10 cellular contexts compared by ENCODE assay signal in the genomic region with DNA sequence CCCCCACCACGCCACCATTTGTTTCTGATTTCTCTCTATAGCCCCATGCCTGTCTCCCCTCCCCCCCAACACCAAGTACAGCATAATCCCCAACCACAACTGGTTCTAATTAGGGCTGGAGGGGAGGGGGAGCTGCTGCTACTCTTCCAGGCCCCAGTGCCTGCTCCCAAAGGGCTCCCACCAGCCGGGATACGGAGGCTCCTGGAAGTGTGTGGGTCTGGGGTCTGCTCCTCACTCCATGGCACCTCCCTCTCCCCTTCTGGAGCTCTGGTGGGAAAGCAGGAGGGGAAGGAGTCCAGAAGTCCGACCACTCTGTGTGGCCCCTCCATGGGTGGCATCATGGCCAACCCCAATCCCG. TPM values are rescaled to one million over a fixed set of nuclear protein-coding genes. Genes with fewer than 3 reads are reported as not detected.
A peak's percentile ranks its signal among the peaks of the same experiment; 100 is the strongest.
DNase-seq lines count a peak whose midpoint lies in the region; ATAC-seq and TF ChIP-seq lines count a peak whose summit lies in the region.
"Had no signal": no experiment of that assay in that cellular context is flagged by ENCODE, and none has a peak within 500 bp of the region (broad histone marks: within the 10 kb centered on the region; RNA-seq: fewer than 3 reads in every experiment).

No MANE protein-coding gene starts in this region.

- H3K9me3 ChIP-seq in iPS-20b (ENCODE audit: insufficient read depth, low read depth, low read length) (no peaks in the 10 kb centered on the region), stomach smooth muscle (ENCODE audit: control insufficient read depth in 2 of 2, low read length in 2 of 2) (no peaks in the 10 kb centered on the region), right lobe of liver (no peaks in the 10 kb centered on the region)

- H3K4me1 ChIP-seq in iPS-20b (ENCODE audit: insufficient read depth, low read length): peaks cover 35% of the 10 kb centered on the region
- H3K4me1 ChIP-seq in stomach smooth muscle (ENCODE audit: control insufficient read depth, insufficient read depth, low read length): peaks cover 67% of the 10 kb centered on the region
- H3K4me1 ChIP-seq in right lobe of liver: peaks cover 0 to 21% (median 9%) of the 10 kb centered on the region in 4 donors

- POLR2A ChIA-PET in activated CD8-positive, alpha-beta T cell treated with anti-CD3 and anti-CD28 coated beads, Interleukin-2, amount 10 ng/mL, durations not matched to agents 7 days and 5 days (lab: Charles Lee): interaction anchor here (2.5 to 3.6 kb wide), 2 partner anchors 15 to 23 kb away, joined by 9 to 12 read pairs; no protein-coding TSS in a partner anchor

- no peak overlapping the region for H3K4me3 Mint-ChIP-seq in activated CD8-positive, alpha-beta T cell treated with anti-CD3 and anti-CD28 coated beads, Interleukin-2, amount 10 ng/mL, durations not matched to agents 7 days and 5 days

- H3K27ac ChIP-seq in iPS-20b (ENCODE audit: low read length): no peak overlapping the region
- peak overlapping the region; percentile 53 for H3K27ac ChIP-seq in stomach smooth muscle (ENCODE audit: low read length)
- no peak overlapping the region for H3K27ac ChIP-seq in right lobe of liver

- intact Hi-C loops in right lobe of liver (cut with DNase I): loop anchor here (5.0 to 10.0 kb wide), 3 partner anchors 47 to 213 kb away; partner anchors contain the start of gene UPK2 (in 2 of the 2)

- H3K9me3 Mint-ChIP-seq in activated CD8-positive, alpha-beta T cell treated with anti-CD3 and anti-CD28 coated beads, Interleukin-2, amount 10 ng/mL, durations not matched to agents 7 days and 5 days (ENCODE audit: insufficient read depth): no peaks in the 10 kb centered on the region

- peaks cover 37% of the 10 kb centered on the region for H3K36me3 Mint-ChIP-seq in activated CD8-positive, alpha-beta T cell treated with anti-CD3 and anti-CD28 coated beads, Interleukin-2, amount 10 ng/mL, durations not matched to agents 7 days and 5 days (ENCODE audit: low read depth)

- peak overlapping the region; percentile 29 for H3K4me3 ChIP-seq in iPS-20b (ENCODE audit: low read length)
- peak overlapping the region in 1 of 2 donors; percentile 22 for H3K4me3 ChIP-seq in stomach smooth muscle (ENCODE audit: low read length in 2 of 2)
- H3K4me3 ChIP-seq in right lobe of liver: no peak overlapping the region

- DNase-seq in DMS 273 (lab: John Stamatoyannopoulos, UW; ENCODE audit: unreplicated experiment): peak; percentile 39
- DNase-seq in DMS 273 treated with DMSO at 0.1 percent for 48 hours (lab: John Stamatoyannopoulos, UW): no peak
- DNase-seq in activated CD8-positive, alpha-beta T cell treated with anti-CD3 and anti-CD28 coated beads, Interleukin-2, amount 10 ng/mL, durations not matched to agents 7 days and 5 days: no peak
- DNase-seq in right lobe of liver: no peak
- no peak for DNase-seq in RKO (ENCODE audit: low spot score)
- DNase-seq in activated CD8-positive, alpha-beta memory T cell treated with anti-CD3 and anti-CD28 coated beads for 24 hours: no peak
- DNase-seq: 8988T had no signal

- no peak for TF ChIP-seq POLR2A in right lobe of liver (IDR thresholded peaks at IDR 0.05)

- H3K9ac ChIP-seq in iPS-20b (ENCODE audit: low read depth, low read length) (no peak overlapping the region), stomach smooth muscle (ENCODE audit: low read length in 2 of 2) (peak overlapping the region in 1 of 2 donors; percentile 55)

- WGBS in right lobe of liver (ENCODE audit: insufficient coverage, low coverage, low lambda C conversion rate, missing lambda C conversion rate): 80% methylated on average over 2 of the region's 5 CpGs

- H3K27me3 ChIP-seq in iPS-20b (ENCODE audit: insufficient read depth, low read length): no peaks in the 10 kb centered on the region
- H3K27me3 ChIP-seq in stomach smooth muscle (ENCODE audit: control insufficient read depth in 1 of 2, insufficient read depth in 2 of 2, low read length in 2 of 2): no peaks in the 10 kb centered on the region
- no peaks in the 10 kb centered on the region for H3K27me3 ChIP-seq in right lobe of liver

- CTCF ChIA-PET in activated CD8-positive, alpha-beta T cell treated with anti-CD3 and anti-CD28 coated beads, Interleukin-2, amount 10 ng/mL, durations not matched to agents 7 days and 5 days (lab: Charles Lee): interaction anchor here (1.0 to 2.0 kb wide), 4 partner anchors 38 to 159 kb away, joined by 4 to 8 read pairs (median 4); partner anchors contain the start of gene UPK2

- no peak for TF ChIP-seq CTCF in right lobe of liver (IDR thresholded peaks at IDR 0.05)

- H3K36me3 ChIP-seq in iPS-20b (ENCODE audit: insufficient read depth, low read depth, low read length) (peaks cover 38% of the 10 kb centered on the region), stomach smooth muscle (ENCODE audit: control insufficient read depth in 2 of 2, insufficient read depth in 2 of 2, low read length in 2 of 2) (peaks cover 13 to 19% of the 10 kb centered on the region in 2 donors), right lobe of liver (peaks cover 0 to 26% (median 14%) of the 10 kb centered on the region in 4 donors)

- H3K27ac Mint-ChIP-seq in activated CD8-positive, alpha-beta T cell treated with anti-CD3 and anti-CD28 coated beads, Interleukin-2, amount 10 ng/mL, durations not matched to agents 7 days and 5 days: peak overlapping the region; percentile 41

- H3K4me1 Mint-ChIP-seq in activated CD8-positive, alpha-beta T cell treated with anti-CD3 and anti-CD28 coated beads, Interleukin-2, amount 10 ng/mL, durations not matched to agents 7 days and 5 days (ENCODE audit: low read depth): peaks cover 51% of the 10 kb centered on the region

- no peaks in the 10 kb centered on the region for H3K27me3 Mint-ChIP-seq in activated CD8-positive, alpha-beta T cell treated with anti-CD3 and anti-CD28 coated beads, Interleukin-2, amount 10 ng/mL, durations not matched to agents 7 days and 5 days (ENCODE audit: low read depth)

- ATAC-seq in activated CD8-positive, alpha-beta T cell treated with anti-CD3 and anti-CD28 coated beads, Interleukin-2, amount 10 ng/mL, durations not matched to agents 7 days and 5 days: no peak
- no peak for ATAC-seq in right lobe of liver

RNA-seq across cellular contexts. Expression of gene BCL9L, which starts 18.0 kb away (rescaled TPM):
- total RNA-seq in activated CD8-positive, alpha-beta T cell treated with anti-CD3 and anti-CD28 coated beads, Interleukin-2, amount 10 ng/mL, durations not matched to agents 7 days and 5 days: 10 to 100 TPM; 70.0 to 70.6 TPM
- total RNA-seq in right lobe of liver: 10 to 100 TPM; 10.2 to 22.5 (median 19.8) TPM

RNA-seq across cellular contexts. Expression of gene CXCR5, which starts 24.0 kb away (rescaled TPM):
- total RNA-seq in activated CD8-positive, alpha-beta T cell treated with anti-CD3 and anti-CD28 coated beads, Interleukin-2, amount 10 ng/mL, durations not matched to agents 7 days and 5 days: under 1 TPM; 0.08 to 0.18 TPM
- total RNA-seq in right lobe of liver: under 1 TPM in 2 of 6 experiments, not detected in 4; 0.07 TPM
- total RNA-seq: bronchial epithelial cell had no signal

RNA-seq across cellular contexts. Expression of gene UPK2, which starts 48.4 kb away (rescaled TPM):
- total RNA-seq in activated CD8-positive, alpha-beta T cell treated with anti-CD3 and anti-CD28 coated beads, Interleukin-2, amount 10 ng/mL, durations not matched to agents 7 days and 5 days: not detected
- not detected for total RNA-seq in right lobe of liver
- total RNA-seq: bronchial epithelial cell had no signal
